Comparison of ENCODE assay signal across 1 cellular context in genomic region chr3:124032881-124033359, GRCh38.
TF ChIP-seq lines count a peak whose summit lies in the region.

No MANE protein-coding gene starts in this region.

TF ChIP-seq in GM12878, 131 proteins besides CTCF, POLR2A, EP300 and RAD21 (continued from another document):
- TF ChIP-seq HDGF (IDR thresholded peaks at IDR 0.05) (no peak), POLR2AphosphoS5 (IDR thresholded peaks at IDR 0.05; ENCODE audit: low read length) (no peak), IKZF1 (conservative IDR thresholded peaks at IDR 0.05) (peak; percentile 38; the same call in 1 of the 2 replicates), GATAD2B (conservative IDR thresholded peaks at IDR 0.05; ENCODE audit: low read depth) (0 out of 2 replicates have a peak, but pooled peaks have one; percentile 25), SUZ12 (IDR thresholded peaks at IDR 0.05; ENCODE audit: unreplicated experiment) (peak; percentile 57), CREB1 (IDR thresholded peaks at IDR 0.05; ENCODE audit: low read depth) (no peak), SUPT20H (IDR thresholded peaks at IDR 0.05; ENCODE audit: borderline replicate concordance, control insufficient read depth, low read depth, low read length) (no peak)
